Comparison of ENCODE assay signal across 8 cellular contexts in the genomic region with DNA sequence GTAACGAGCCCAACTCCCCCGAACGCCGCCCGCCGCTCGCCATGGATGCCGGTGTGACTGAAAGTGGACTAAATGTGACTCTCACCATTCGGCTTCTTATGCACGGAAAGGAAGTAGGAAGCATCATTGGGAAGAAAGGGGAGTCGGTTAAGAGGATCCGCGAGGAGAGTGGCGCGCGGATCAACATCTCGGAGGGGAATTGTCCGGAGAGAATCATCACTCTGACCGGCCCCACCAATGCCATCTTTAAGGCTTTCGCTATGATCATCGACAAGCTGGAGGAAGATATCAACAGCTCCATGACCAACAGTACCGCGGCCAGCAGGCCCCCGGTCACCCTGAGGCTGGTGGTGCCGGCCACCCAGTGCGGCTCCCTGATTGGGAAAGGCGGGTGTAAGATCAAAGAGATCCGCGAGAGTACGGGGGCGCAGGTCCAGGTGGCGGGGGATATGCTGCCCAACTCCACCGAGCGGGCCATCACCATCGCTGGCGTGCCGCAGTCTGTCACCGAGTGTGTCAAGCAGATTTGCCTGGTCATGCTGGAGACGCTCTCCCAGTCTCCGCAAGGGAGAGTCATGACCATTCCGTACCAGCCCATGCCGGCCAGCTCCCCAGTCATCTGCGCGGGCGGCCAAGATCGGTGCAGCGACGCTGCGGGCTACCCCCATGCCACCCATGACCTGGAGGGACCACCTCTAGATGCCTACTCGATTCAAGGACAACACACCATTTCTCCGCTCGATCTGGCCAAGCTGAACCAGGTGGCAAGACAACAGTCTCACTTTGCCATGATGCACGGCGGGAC. TPM values are rescaled to one million over a fixed set of nuclear protein-coding genes. Genes with fewer than 3 reads are reported as not detected.
DNase-seq lines count a peak whose midpoint lies in the region; ATAC-seq, FAIRE-seq and TF ChIP-seq lines count a peak whose summit lies in the region.

No MANE protein-coding gene starts in this region.

- H3K27ac ChIP-seq in CD4-positive, alpha-beta memory T cell (ENCODE audit: low read depth, low read length) = peak overlapping the region; percentile 99
- peak overlapping the region; percentile 100 for H3K27ac ChIP-seq in keratinocyte (ENCODE audit: control insufficient read depth, insufficient read depth, low read length)
- H3K27ac ChIP-seq in smooth muscle cell (ENCODE audit: low read depth) = peak overlapping the region; percentile 99

- H3F3A ChIP-seq in smooth muscle cell (ENCODE audit: low read depth) = peaks cover 13% of the 10 kb centered on the region

- peaks cover 64% of the 10 kb centered on the region for H3K4me1 ChIP-seq in CD4-positive, alpha-beta memory T cell (ENCODE audit: insufficient read depth, low read length)
- peaks cover 39% of the 10 kb centered on the region for H3K4me1 ChIP-seq in keratinocyte (ENCODE audit: control insufficient read depth, extremely low read depth, insufficient read depth, low read length)
- H3K4me1 ChIP-seq in smooth muscle cell (ENCODE audit: low read depth) = peaks cover 19% of the 10 kb centered on the region

- H4K20me1 ChIP-seq in keratinocyte (ENCODE audit: control insufficient read depth, extremely low read depth, insufficient read depth, low read length) (peaks cover 3% of the 10 kb centered on the region), smooth muscle cell (ENCODE audit: low read depth) (peaks cover 17% of the 10 kb centered on the region)

- ATAC-seq in GM19455 (IDR thresholded peaks at IDR 0.05; ENCODE audit: unreplicated experiment) = no peak

- H3K79me2 ChIP-seq in keratinocyte (ENCODE audit: control insufficient read depth, insufficient read depth, low read length) (peaks cover 26% of the 10 kb centered on the region), smooth muscle cell (ENCODE audit: low read depth) (peaks cover 21% of the 10 kb centered on the region)

- H3K27ac Mint-ChIP-seq in CD4-positive, alpha-beta memory T cell = peak overlapping the region; percentile 96 to 100 (median 100)
- H3K27ac Mint-ChIP-seq in T-helper 1 cell treated with Interleukin-12 subunit alpha and Interleukin-12 subunit beta and Interleukin-4 antibody, amounts not matched to agents 30 μg/mL and 1 μg/mL, for 36 hours = peak overlapping the region; percentile 95
- H3K27ac Mint-ChIP-seq in MCF 10A (ENCODE audit: low read depth, unreplicated experiment) = peak overlapping the region; percentile 100

- H3K27me3 ChIP-seq in CD4-positive, alpha-beta memory T cell (ENCODE audit: insufficient read depth, low read length) = no peaks in the 10 kb centered on the region
- H3K27me3 ChIP-seq in keratinocyte (ENCODE audit: control insufficient read depth, extremely low read depth, insufficient read depth, low read length) (no peaks in the 10 kb centered on the region), smooth muscle cell (ENCODE audit: low read depth) (no peaks in the 10 kb centered on the region)

- no peak overlapping the region for H2AFZ ChIP-seq in keratinocyte (ENCODE audit: control insufficient read depth, low read length)
- no peak overlapping the region for H2AFZ ChIP-seq in smooth muscle cell (ENCODE audit: low read depth)

- DNase-seq in CD4-positive, alpha-beta memory T cell = peak in 3 of 5 donors; percentile 29 to 53 (median 31)
- DNase-seq in HEK293T (ENCODE audit: extremely low spot score) (no peak), MCF 10A (ENCODE audit: unreplicated experiment) (peak; percentile 51), keratinocyte (ENCODE audit: low read depth, low spot score) (peak; percentile 35), smooth muscle cell (lab: John Stamatoyannopoulos, UW; ENCODE audit: unreplicated experiment) (peak; percentile 28), D721Med (ENCODE audit: insufficient read length, low spot score) (no peak)

- peak overlapping the region; percentile 59 to 84 for H3K4me3 ChIP-seq in CD4-positive, alpha-beta memory T cell (ENCODE audit: low read length in 2 of 2)
- peak overlapping the region; percentile 82 to 98 (median 91) for H3K4me3 ChIP-seq in keratinocyte (ENCODE audit: control insufficient read depth in 2 of 3, extremely low read depth in 1 of 3, insufficient read depth in 2 of 3, low read depth in 1 of 3, low read length in 3 of 3)
- H3K4me3 ChIP-seq in smooth muscle cell = peak overlapping the region; percentile 94

- H3K9me3 Mint-ChIP-seq in CD4-positive, alpha-beta memory T cell = peaks cover 0 to 6% (median 1%) of the 10 kb centered on the region in 8 donors
- H3K9me3 Mint-ChIP-seq in T-helper 1 cell treated with Interleukin-12 subunit alpha and Interleukin-12 subunit beta and Interleukin-4 antibody, amounts not matched to agents 30 μg/mL and 1 μg/mL, for 36 hours = no peaks in the 10 kb centered on the region
- H3K9me3 Mint-ChIP-seq in MCF 10A (ENCODE audit: unreplicated experiment) = no peaks in the 10 kb centered on the region

- peaks cover 3% of the 10 kb centered on the region in 2 donors for H3K27me3 Mint-ChIP-seq in CD4-positive, alpha-beta memory T cell
- no peaks in the 10 kb centered on the region for H3K27me3 Mint-ChIP-seq in T-helper 1 cell treated with Interleukin-12 subunit alpha and Interleukin-12 subunit beta and Interleukin-4 antibody, amounts not matched to agents 30 μg/mL and 1 μg/mL, for 36 hours (ENCODE audit: low read depth)
- H3K27me3 Mint-ChIP-seq in MCF 10A (ENCODE audit: insufficient read depth, unreplicated experiment) = no peaks in the 10 kb centered on the region

- dilution Hi-C loops in keratinocyte (cut with MboI; ENCODE audit: extremely low pct_ligation_motif_present, low sequenced_read_pairs) = no loop called here

- H3K4me3 Mint-ChIP-seq in CD4-positive, alpha-beta memory T cell = peak overlapping the region; percentile 93 to 99 (median 95)
- H3K4me3 Mint-ChIP-seq in T-helper 1 cell treated with Interleukin-12 subunit alpha and Interleukin-12 subunit beta and Interleukin-4 antibody, amounts not matched to agents 30 μg/mL and 1 μg/mL, for 36 hours = peak overlapping the region; percentile 97
- peak overlapping the region; percentile 94 for H3K4me3 Mint-ChIP-seq in MCF 10A (ENCODE audit: unreplicated experiment)

- under 1% methylated on average over 54 of the region's 54 CpGs for WGBS in smooth muscle cell (ENCODE audit: low lambda C conversion rate)

- TF ChIP-seq CTCF in MCF 10A (IDR thresholded peaks at IDR 0.05; ENCODE audit: unreplicated experiment) (no peak), keratinocyte (optimal IDR thresholded peaks at IDR 0.05 in 1 of 3, IDR thresholded peaks at IDR 0.05 in 1 of 3, conservative IDR thresholded peaks at IDR 0.05 in 1 of 3; ENCODE audit: extremely low read depth in 1 of 3, insufficient read depth in 2 of 3, low read length in 3 of 3) (peak in 1 of 3 experiments; percentile 37), smooth muscle cell (IDR thresholded peaks at IDR 0.05; ENCODE audit: borderline replicate concordance, insufficient read depth, poor library complexity, severe bottlenecking) (no peak), D721Med (IDR thresholded peaks at IDR 0.05; ENCODE audit: insufficient read depth, missing control alignments) (no peak)

- CTCF ChIA-PET in CD4-positive, alpha-beta memory T cell (lab: Charles Lee; ENCODE audit: partially characterized antibody) = interaction anchor here (0.6 to 5.8 kb wide), 15 partner anchors 16 to 175 kb away, joined by 3 to 51 read pairs (median 6); a partner anchor contains a TSS
- CTCF ChIA-PET in HEK293T (lab: Yijun Ruan, JAX) (interaction anchor here (1.2 kb wide), 1 partner anchor 44 kb away, joined by 3 read pairs; no protein-coding TSS in a partner anchor), MCF 10A (lab: Yijun Ruan, JAX) (interaction anchor here (0.6 to 1.2 kb wide), 2 partner anchors 17 to 363 kb away, joined by 3 to 4 read pairs; no protein-coding TSS in a partner anchor)

- H3K9me1 ChIP-seq in keratinocyte (ENCODE audit: control insufficient read depth, extremely low read depth, insufficient read depth, low read length) = no peaks in the 10 kb centered on the region

- H3K4me1 Mint-ChIP-seq in CD4-positive, alpha-beta memory T cell = peaks cover 47 to 92% (median 59%) of the 10 kb centered on the region in 4 donors
- peaks cover 53% of the 10 kb centered on the region for H3K4me1 Mint-ChIP-seq in T-helper 1 cell treated with Interleukin-12 subunit alpha and Interleukin-12 subunit beta and Interleukin-4 antibody, amounts not matched to agents 30 μg/mL and 1 μg/mL, for 36 hours (ENCODE audit: low read depth)
- peaks cover 36% of the 10 kb centered on the region for H3K4me1 Mint-ChIP-seq in MCF 10A (ENCODE audit: insufficient read depth, unreplicated experiment)

- H3K9ac ChIP-seq in keratinocyte (ENCODE audit: control insufficient read depth, extremely low read depth, insufficient read depth, low read length) = peak overlapping the region; percentile 99
- H3K9ac ChIP-seq in smooth muscle cell (ENCODE audit: low read depth) = peak overlapping the region; percentile 94

- no peaks in the 10 kb centered on the region for H3K9me3 ChIP-seq in CD4-positive, alpha-beta memory T cell (ENCODE audit: control insufficient read depth in 1 of 2, low read length in 2 of 2)
- no peaks in the 10 kb centered on the region for H3K9me3 ChIP-seq in keratinocyte (ENCODE audit: control insufficient read depth, low read depth, low read length)
- H3K9me3 ChIP-seq in smooth muscle cell (replicated peaks; ENCODE audit: low read depth) = no peaks in the 10 kb centered on the region

- H3K36me3 ChIP-seq in CD4-positive, alpha-beta memory T cell (ENCODE audit: insufficient read depth, low read length) = no peaks in the 10 kb centered on the region
- peaks cover 0 to 14% of the 10 kb centered on the region in 2 experiments for H3K36me3 ChIP-seq in keratinocyte (ENCODE audit: control insufficient read depth in 2 of 2, extremely low read depth in 1 of 2, insufficient read depth in 2 of 2, low read length in 2 of 2)
- no peaks in the 10 kb centered on the region for H3K36me3 ChIP-seq in smooth muscle cell (ENCODE audit: low read depth)

- POLR2A ChIA-PET in CD4-positive, alpha-beta memory T cell (lab: Charles Lee; ENCODE audit: partially characterized antibody) = interaction anchor here (0.6 to 29.5 kb wide), 19 partner anchors 7 to 651 kb away, joined by 4 to 2231 read pairs (median 15); a partner anchor contains a TSS
- POLR2A ChIA-PET in HEK293T (lab: Yijun Ruan, JAX) = interaction anchor here (1.1 to 7.8 kb wide), 15 partner anchors 16 to 206 kb away, joined by 3 to 88 read pairs (median 7); a partner anchor contains a TSS
- POLR2A ChIA-PET in MCF 10A (lab: Yijun Ruan, JAX) = interaction anchor here (0.6 to 14.0 kb wide), 23 partner anchors 11 to 1280 kb away, joined by 3 to 328 read pairs (median 6); a partner anchor contains a TSS

- peaks cover 41 to 66% of the 10 kb centered on the region in 2 donors for H3K36me3 Mint-ChIP-seq in CD4-positive, alpha-beta memory T cell
- H3K36me3 Mint-ChIP-seq in T-helper 1 cell treated with Interleukin-12 subunit alpha and Interleukin-12 subunit beta and Interleukin-4 antibody, amounts not matched to agents 30 μg/mL and 1 μg/mL, for 36 hours (ENCODE audit: low read depth) = peaks cover 47% of the 10 kb centered on the region
- peaks cover 40% of the 10 kb centered on the region for H3K36me3 Mint-ChIP-seq in MCF 10A (ENCODE audit: insufficient read depth, unreplicated experiment)

- BruUV-seq in MCF 10A (replicated peaks; lab: Mats Ljungman, UMichigan) = no TSS peak

- H3K4me2 ChIP-seq in keratinocyte (ENCODE audit: control insufficient read depth, extremely low read depth, insufficient read depth, low read depth, low read length) (peak overlapping the region; percentile 97), smooth muscle cell (peak overlapping the region; percentile 94)

- intact Hi-C loops in CD4-positive, alpha-beta memory T cell (cut with micrococcal nuclease) = loop anchor here (1.0 to 10.0 kb wide), 6 partner anchors 7 to 363 kb away; a partner anchor contains a TSS
- intact Hi-C loops in MCF 10A (cut with micrococcal nuclease) = loop anchor here (5.0 kb wide), 1 partner anchor 159 kb away; a partner anchor contains a TSS

- FAIRE-seq in keratinocyte (lab: Jason Lieb, UNC) = no peak
- FAIRE-seq in D721Med (lab: Jason Lieb, UNC) = no peak

RNA-seq across cellular contexts. Expression of a gene that starts 0.6 kb away (rescaled TPM):
- 100 to 1,000 TPM; 372 to 383 TPM for total RNA-seq in CD4-positive, alpha-beta memory T cell
- 100 to 1,000 TPM; 116 to 153 TPM for polyA plus RNA-seq in CD4-positive, alpha-beta memory T cell
- 259 and 277 TPM in 2 replicates for total RNA-seq in MCF 10A (2022)
- 65.9 to 151 TPM (median 86.8 TPM) in 3 replicates for polyA plus RNA-seq in keratinocyte
- polyA plus RNA-seq in keratinocyte (2011; ENCODE audit: low read depth) = 68.6 TPM
- polyA plus RNA-seq in keratinocyte (2011; cell fraction: cytosol; rRNA removed) = 118 and 127 TPM in 2 replicates
- polyA plus RNA-seq in keratinocyte (2011; cell fraction: nucleus; rRNA removed) = 99.3 and 116 TPM in 2 replicates
- polyA plus RNA-seq in keratinocyte (2012; ENCODE audit: low replicate concordance) = 234 and 283 TPM in 2 replicates
- polyA minus RNA-seq in keratinocyte = 57.8 to 120 TPM (median 62.8 TPM) in 3 replicates
- 93.2 TPM for polyA minus RNA-seq in keratinocyte (2011; cell fraction: cytosol; rRNA and poly(A)+ RNA removed)
- polyA minus RNA-seq in keratinocyte (2011; cell fraction: nucleus; rRNA and poly(A)+ RNA removed) = 30.5 and 40.4 TPM in 2 replicates
- 90.7 and 109 TPM in 2 replicates for total RNA-seq in smooth muscle cell
- 145 and 150 TPM in 2 replicates for polyA plus RNA-seq in smooth muscle cell

Comparison
In these comparisons a context has a peak if more than half of its experiments do, and no peak if none do; other contexts are left out.
1. DNase-seq: peak in CD4-positive, alpha-beta memory T cell (3 of 5), MCF 10A (single experiment), keratinocyte (single experiment) and smooth muscle cell (single experiment); none in HEK293T (single experiment) and D721Med (single experiment).
2. Peak in every context shown above with its lines, with median percentiles within 50 percentile points of each other: H3K27ac ChIP-seq, H3K4me3 ChIP-seq, H3K27ac Mint-ChIP-seq and H3K4me3 Mint-ChIP-seq.